ENCODE assay signal across 8 cellular contexts in the genomic region with DNA sequence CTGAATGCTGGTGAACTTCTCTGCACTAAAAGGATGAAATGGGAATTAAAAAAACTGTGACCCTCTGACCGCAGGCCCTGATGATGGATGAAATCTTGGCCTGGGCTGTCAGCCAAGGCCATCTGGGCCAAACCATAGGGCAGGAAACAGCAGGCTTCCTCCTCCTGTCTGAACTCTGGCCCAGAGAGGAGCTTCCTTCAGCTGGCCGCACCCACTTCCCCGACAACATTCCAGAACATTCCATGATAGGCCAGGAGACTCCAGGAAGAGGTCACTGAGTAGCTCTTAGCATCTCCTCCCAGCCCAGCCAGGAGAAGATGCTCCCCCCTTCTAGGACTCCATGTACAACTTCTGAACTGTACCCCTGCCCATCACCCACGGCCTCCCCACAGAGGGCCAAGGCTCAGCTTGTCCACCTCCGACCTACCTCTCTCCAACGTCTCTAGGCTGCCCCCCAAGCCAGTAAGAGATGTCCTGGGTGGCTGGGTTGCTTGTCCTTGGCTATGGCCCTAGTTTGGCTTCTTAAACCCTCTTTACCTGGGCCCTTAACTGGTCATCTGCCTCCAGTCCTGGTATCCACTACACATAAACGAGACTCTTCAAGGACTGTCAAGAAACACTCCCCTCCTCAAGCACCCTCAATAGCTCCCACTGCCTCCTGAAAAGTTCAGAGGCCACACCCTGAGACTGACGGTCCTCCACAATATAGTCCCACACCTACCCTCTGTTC. TPM values are rescaled to one million over a fixed set of nuclear protein-coding genes. Genes with fewer than 3 reads are reported as not detected.
A peak's percentile ranks its signal among the peaks of the same experiment; 100 is the strongest.
DNase-seq lines count a peak whose midpoint lies in the region; ATAC-seq and TF ChIP-seq lines count a peak whose summit lies in the region.

No MANE protein-coding gene starts in this region.

- H3K4me3 Mint-ChIP-seq in activated CD4-positive, alpha-beta memory T cell treated with anti-CD3 and anti-CD28 coated beads, Interleukin-2, amount 10 ng/mL, durations not matched to agents 7 days and 5 days, result no peak overlapping the region

- POLR2A ChIA-PET in activated CD4-positive, alpha-beta memory T cell treated with anti-CD3 and anti-CD28 coated beads, Interleukin-2, amount 10 ng/mL, durations not matched to agents 7 days and 5 days (lab: Charles Lee), result no interaction called here

- H3K9me3 Mint-ChIP-seq in activated CD4-positive, alpha-beta memory T cell treated with anti-CD3 and anti-CD28 coated beads, Interleukin-2, amount 10 ng/mL, durations not matched to agents 7 days and 5 days, result peaks cover 7% of the 10 kb centered on the region

- no peaks in the 10 kb centered on the region for H3K36me3 ChIP-seq in lower lobe of right lung

- H3K27ac ChIP-seq in lower lobe of right lung, result peak overlapping the region; percentile 93

- H3K4me3 ChIP-seq in lower lobe of right lung, result peak overlapping the region; percentile 47

- H3K27me3 Mint-ChIP-seq in activated CD4-positive, alpha-beta memory T cell treated with anti-CD3 and anti-CD28 coated beads, Interleukin-2, amount 10 ng/mL, durations not matched to agents 7 days and 5 days, result no peaks in the 10 kb centered on the region

- no peaks in the 10 kb centered on the region for H3K9me3 ChIP-seq in lower lobe of right lung

- DNase-seq in NCI-H82 (lab: John Stamatoyannopoulos, UW), result peak; percentile 30
- DNase-seq in NCI-H82 treated with DMSO at 0.1 percent for 48 hours (lab: John Stamatoyannopoulos, UW; ENCODE audit: unreplicated experiment), result no peak
- DNase-seq in dermis blood vessel endothelial cell, result peak; percentile 99
- peak; percentile 82 for DNase-seq in lower lobe of right lung
- peak; percentile 75 for DNase-seq in ureter (ENCODE audit: low spot score)
- DNase-seq in activated gamma-delta T cell (lab: John Stamatoyannopoulos, UW), result no peak
- DNase-seq in activated CD4-positive, alpha-beta memory T cell treated with anti-CD3 and anti-CD28 coated beads, Interleukin-2, amount 10 ng/mL, durations not matched to agents 7 days and 5 days, result no peak
- no peak for DNase-seq in activated CD4-positive, CD25-positive, alpha-beta regulatory T cell (lab: John Stamatoyannopoulos, UW)

- CTCF ChIA-PET in activated CD4-positive, alpha-beta memory T cell treated with anti-CD3 and anti-CD28 coated beads, Interleukin-2, amount 10 ng/mL, durations not matched to agents 7 days and 5 days (lab: Charles Lee), result no interaction called here

- ATAC-seq in lower lobe of right lung, result peak; percentile 54 to 78

- intact Hi-C loops in lower lobe of right lung (cut with DNase I), result no loop called here

- H3K4me1 ChIP-seq in lower lobe of right lung, result peaks cover 74% of the 10 kb centered on the region

- H3K27ac Mint-ChIP-seq in activated CD4-positive, alpha-beta memory T cell treated with anti-CD3 and anti-CD28 coated beads, Interleukin-2, amount 10 ng/mL, durations not matched to agents 7 days and 5 days, result no peak overlapping the region

- no peaks in the 10 kb centered on the region for H3K27me3 ChIP-seq in lower lobe of right lung (ENCODE audit: low read depth)

- H3K4me1 Mint-ChIP-seq in activated CD4-positive, alpha-beta memory T cell treated with anti-CD3 and anti-CD28 coated beads, Interleukin-2, amount 10 ng/mL, durations not matched to agents 7 days and 5 days, result no peaks in the 10 kb centered on the region

- no peak for TF ChIP-seq CTCF in lower lobe of right lung (IDR thresholded peaks at IDR 0.05)

- H3K36me3 Mint-ChIP-seq in activated CD4-positive, alpha-beta memory T cell treated with anti-CD3 and anti-CD28 coated beads, Interleukin-2, amount 10 ng/mL, durations not matched to agents 7 days and 5 days (ENCODE audit: low read depth), result no peaks in the 10 kb centered on the region

RNA-seq across cellular contexts. Expression of gene RPH3AL, which starts 1.7 kb away (rescaled TPM):
- total RNA-seq in dermis blood vessel endothelial cell, result 22.0 and 37.2 TPM in 2 replicates
- total RNA-seq in lower lobe of right lung, result 38.7 TPM
- 45.6 TPM for total RNA-seq in ureter
- total RNA-seq in activated CD4-positive, alpha-beta memory T cell treated with anti-CD3 and anti-CD28 coated beads, Interleukin-2, amount 10 ng/mL, durations not matched to agents 7 days and 5 days, result 1 to 10 TPM; 2.5 to 2.8 TPM

Comparison
In these comparisons a context has a peak if more than half of its experiments do, and no peak if none do; other contexts are left out.
1. DNase-seq: peak in NCI-H82 (single experiment), dermis blood vessel endothelial cell (single experiment), lower lobe of right lung (single experiment) and ureter (single experiment); none in NCI-H82 treated with DMSO at 0.1 percent for 48 hours (single experiment), activated gamma-delta T cell (single experiment), activated CD4-positive, alpha-beta memory T cell treated with anti-CD3 and anti-CD28 coated beads, Interleukin-2, amount 10 ng/mL, durations not matched to agents 7 days and 5 days (single experiment) and activated CD4-positive, CD25-positive, alpha-beta regulatory T cell (0 of 4).